Comparison of ENCODE assay signal across 20 cellular contexts in the genomic region with DNA sequence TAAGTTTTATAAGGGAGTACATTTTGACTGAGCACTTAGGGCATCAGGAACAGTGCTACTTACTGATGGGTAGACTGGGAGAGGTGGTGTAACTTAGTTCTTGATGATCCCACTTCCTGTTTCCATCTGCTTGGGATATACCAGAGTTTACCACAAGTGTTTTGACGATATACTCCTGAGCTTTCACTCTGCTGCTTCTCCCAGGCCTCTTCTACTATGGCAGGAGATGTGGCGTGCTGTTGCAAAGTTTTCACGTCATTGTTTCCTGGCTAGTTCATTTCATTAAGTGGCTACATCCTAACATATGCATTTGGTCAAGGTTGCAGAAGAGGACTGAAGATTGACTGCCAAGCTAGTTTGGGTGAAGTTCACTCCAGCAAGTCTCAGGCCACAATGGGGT. TPM values are rescaled to one million over a fixed set of nuclear protein-coding genes. Genes with fewer than 3 reads are reported as not detected.
A peak's percentile ranks its signal among the peaks of the same experiment; 100 is the strongest.
DNase-seq lines count a peak whose midpoint lies in the region; ATAC-seq, FAIRE-seq and TF ChIP-seq lines count a peak whose summit lies in the region.
"Had no signal": no experiment of that assay in that cellular context is flagged by ENCODE, and none has a peak within 500 bp of the region (broad histone marks: within the 10 kb centered on the region; RNA-seq: fewer than 3 reads in every experiment).

No MANE protein-coding gene starts in this region.

- H3K4me1 Mint-ChIP-seq in memory B cell (no peaks in the 10 kb centered on the region), mesothelial cell of epicardium (no peaks in the 10 kb centered on the region)
- H3K4me1 Mint-ChIP-seq: CD14-positive monocyte had no signal

- no peaks in the 10 kb centered on the region for H3F3A ChIP-seq in Loucy (ENCODE audit: low read depth)

- ATAC-seq in memory B cell (ENCODE audit: low read depth) = no peak
- no peak for ATAC-seq in GM19397 (IDR thresholded peaks at IDR 0.05; ENCODE audit: unreplicated experiment)
- ATAC-seq: GM23338, Right ventricle myocardium inferior, SK-N-SH treated with all-trans-retinoic acid at 6 μM for 48 hours had no signal

- peaks cover 37% of the 10 kb centered on the region for H3K4me1 ChIP-seq in Loucy (ENCODE audit: insufficient read depth, low read length, poor library complexity, severe bottlenecking)

- H3K4me2 ChIP-seq in Loucy (ENCODE audit: low read depth, low read length, poor library complexity, severe bottlenecking) = peak overlapping the region; percentile 60
- H3K4me2 ChIP-seq: GM23338 had no signal

- peak overlapping the region; percentile 48 for H3K9ac ChIP-seq in Loucy (ENCODE audit: low read depth, low read length, poor library complexity, severe bottlenecking)

- no peaks in the 10 kb centered on the region for H3K79me2 ChIP-seq in Loucy (ENCODE audit: insufficient read depth, low read length)

- H3K27ac Mint-ChIP-seq in memory B cell (peak overlapping the region; percentile 8), mesothelial cell of epicardium (no peak overlapping the region)
- H3K27ac Mint-ChIP-seq: CD14-positive monocyte; GM23338; T-helper 1 cell treated with Interleukin-12 subunit alpha and Interleukin-12 subunit beta and Interleukin-4 antibody, amounts not matched to agents 30 μg/mL and 1 μg/mL, for 36 hours had no signal

- no peaks in the 10 kb centered on the region for H3K27me3 ChIP-seq in Loucy (ENCODE audit: insufficient read depth, low read length, poor library complexity, severe bottlenecking)
- H3K27me3 ChIP-seq: Peyer's patch had no signal

- H3K36me3 Mint-ChIP-seq in memory B cell (peaks cover 3% of the 10 kb centered on the region), mesothelial cell of epicardium (peaks cover 31% of the 10 kb centered on the region)
- H3K36me3 Mint-ChIP-seq: CD14-positive monocyte had no signal

- H3K27me3 Mint-ChIP-seq in memory B cell = no peaks in the 10 kb centered on the region
- H3K27me3 Mint-ChIP-seq in mesothelial cell of epicardium (ENCODE audit: low read depth) = no peaks in the 10 kb centered on the region

- H2AFZ ChIP-seq in Loucy (ENCODE audit: low read length) = 0 out of 2 replicates have a peak overlapping the region, but pooled peaks have one; percentile 25
- H2AFZ ChIP-seq: GM23338 had no signal

- H3K9me2 ChIP-seq in Loucy (replicated peaks; ENCODE audit: low read depth, low read length) = no peaks in the 10 kb centered on the region

- FAIRE-seq in GM12891 (lab: Jason Lieb, UNC) = no peak
- no peak for FAIRE-seq in D721Med (lab: Jason Lieb, UNC)

- TF ChIP-seq CTCF in Loucy (conservative IDR thresholded peaks at IDR 0.05; ENCODE audit: low read length) (no peak), D721Med (IDR thresholded peaks at IDR 0.05; ENCODE audit: insufficient read depth, missing control alignments) (no peak), mesothelial cell of epicardium (IDR thresholded peaks at IDR 0.05; ENCODE audit: unreplicated experiment) (no peak)

- H3K9me3 Mint-ChIP-seq in memory B cell = no peaks in the 10 kb centered on the region
- no peaks in the 10 kb centered on the region for H3K9me3 Mint-ChIP-seq in mesothelial cell of epicardium
- H3K9me3 Mint-ChIP-seq: GM23338; T-helper 1 cell treated with Interleukin-12 subunit alpha and Interleukin-12 subunit beta and Interleukin-4 antibody, amounts not matched to agents 30 μg/mL and 1 μg/mL, for 36 hours had no signal

- H3K4me3 Mint-ChIP-seq in memory B cell (no peak overlapping the region), mesothelial cell of epicardium (no peak overlapping the region)
- H3K4me3 Mint-ChIP-seq: CD14-positive monocyte; GM23338; T-helper 1 cell treated with Interleukin-12 subunit alpha and Interleukin-12 subunit beta and Interleukin-4 antibody, amounts not matched to agents 30 μg/mL and 1 μg/mL, for 36 hours had no signal

- TF ChIP-seq POLR2A in GM12891 (IDR thresholded peaks at IDR 0.05; ENCODE audit: low read depth, low read length) = no peak

- H3K9me3 ChIP-seq in Loucy (ENCODE audit: insufficient read depth, low read depth, low read length) = no peaks in the 10 kb centered on the region
- H3K9me3 ChIP-seq: Peyer's patch had no signal

- DNase-seq in GM12891 (ENCODE audit: insufficient read length, low spot score) = no peak
- DNase-seq in SIG-M5 treated with dmso at 0.1 percent for 504 hours (lab: John Stamatoyannopoulos, UW; ENCODE audit: unreplicated experiment) = peak; percentile 65
- DNase-seq in memory B cell (ENCODE audit: low spot score in 2 of 2) = no peak
- DNase-seq in D721Med (ENCODE audit: insufficient read length, low spot score) = no peak
- no peak for DNase-seq in mesothelial cell of epicardium (ENCODE audit: low spot score in 2 of 2, unreplicated experiment in 2 of 2)
- DNase-seq: AML-193, COR-L47, Kasumi-1, NCI-H1436 treated with DMSO at 0.1 percent for 48 hours, NCI-H2081, NCI-H510A, NCI-H774, Peyer's patch had no signal

- H4K20me1 ChIP-seq in Loucy (ENCODE audit: insufficient read depth, low read length, poor library complexity, severe bottlenecking) = no peaks in the 10 kb centered on the region

- H3K4me3 ChIP-seq in Loucy (ENCODE audit: low read length, poor library complexity, severe bottlenecking) = peak overlapping the region; percentile 15
- H3K4me3 ChIP-seq: GM23338, Peyer's patch had no signal

- no peaks in the 10 kb centered on the region for H3K36me3 ChIP-seq in Loucy (ENCODE audit: insufficient read depth, low read length)

TF ChIP-seq in GM12891, 5 proteins besides CTCF, POLR2A, EP300 and RAD21:
- TF ChIP-seq SPI1 (IDR thresholded peaks at IDR 0.05; ENCODE audit: low read depth, low read length) = peak; percentile 24; the same call in 1 of the 2 replicates
- TF ChIP-seq TAF1 (IDR thresholded peaks at IDR 0.05; ENCODE audit: low read depth, low read length) = no peak
- TF ChIP-seq POLR2AphosphoS5 (IDR thresholded peaks at IDR 0.05; ENCODE audit: low read depth, low read length) = no peak
- TF ChIP-seq PAX5 (IDR thresholded peaks at IDR 0.05; ENCODE audit: insufficient read depth, low read length, severe bottlenecking) = no peak

RNA-seq across cellular contexts. Expression of gene LAMC2, which starts 41.3 kb away (rescaled TPM):
- polyA plus RNA-seq in GM12891 (2012; ENCODE audit: low read depth, missing spikeins) = 0.14 TPM
- total RNA-seq in mesothelial cell of epicardium = 9.2 to 10.4 TPM (median 9.9 TPM) in 3 replicates
- polyA plus RNA-seq: CD14-positive monocyte had no signal
